11 cellular contexts compared by ENCODE assay signal in the genomic region with DNA sequence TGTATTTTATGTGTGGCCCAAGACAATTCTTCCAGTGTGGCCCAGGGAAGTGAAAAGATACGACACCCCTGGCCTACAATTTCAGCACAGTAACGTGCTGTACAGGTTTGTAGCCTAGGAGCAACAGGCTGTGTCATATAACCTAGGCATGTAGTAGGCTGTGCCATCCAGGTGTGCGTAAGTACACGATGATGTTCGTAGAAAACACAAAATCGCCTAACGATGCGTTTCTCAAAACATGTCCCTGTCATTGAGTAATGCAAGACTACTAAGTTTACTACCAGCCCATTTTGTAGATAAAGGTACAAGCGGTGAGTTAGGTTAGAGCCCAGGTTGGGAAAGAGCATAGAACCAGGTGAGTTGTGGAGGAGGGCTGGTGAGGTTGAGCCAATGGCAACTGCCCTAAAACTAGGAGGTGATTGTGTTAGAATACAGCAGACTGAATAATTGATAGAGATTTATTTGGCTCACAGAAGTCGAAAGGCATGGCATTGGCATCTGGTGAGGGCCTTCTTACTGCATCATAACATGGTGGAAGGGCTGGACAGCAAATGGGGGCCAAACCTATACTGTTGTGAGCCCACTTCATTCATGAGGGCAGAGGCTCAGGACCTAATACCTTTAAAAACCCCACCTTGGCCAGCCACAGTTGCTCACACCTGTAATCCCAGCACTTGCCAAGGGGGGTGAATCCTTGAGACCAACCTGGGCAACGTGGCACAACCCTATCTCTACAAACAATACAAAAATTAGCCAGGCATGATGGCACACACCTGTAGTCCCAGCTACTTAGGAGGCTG. TPM values are rescaled to one million over a fixed set of nuclear protein-coding genes. Genes with fewer than 3 reads are reported as not detected.
DNase-seq lines count a peak whose midpoint lies in the region; ATAC-seq and TF ChIP-seq lines count a peak whose summit lies in the region.
"Had no signal": no experiment of that assay in that cellular context is flagged by ENCODE, and none has a peak within 500 bp of the region (broad histone marks: within the 10 kb centered on the region; RNA-seq: fewer than 3 reads in every experiment).

No MANE protein-coding gene starts in this region.

- no peak for TF ChIP-seq CTCF in smooth muscle cell (IDR thresholded peaks at IDR 0.05; ENCODE audit: borderline replicate concordance, insufficient read depth, poor library complexity, severe bottlenecking)

- H3K4me3 Mint-ChIP-seq in T-helper 17 cell = peak overlapping the region; percentile 87
- H3K4me3 Mint-ChIP-seq in effector memory CD8-positive, alpha-beta T cell = peak overlapping the region in 1 of 2 donors; percentile 13

- no peak overlapping the region for H3K4me3 ChIP-seq in smooth muscle cell
- H3K4me3 ChIP-seq: vagina had no signal

- peak overlapping the region; percentile 100 for H3K27ac ChIP-seq in smooth muscle cell (ENCODE audit: low read depth)
- H3K27ac ChIP-seq: vagina had no signal

- H3K79me2 ChIP-seq in smooth muscle cell (ENCODE audit: low read depth) = peaks cover 29% of the 10 kb centered on the region

- no peak overlapping the region for H2AFZ ChIP-seq in smooth muscle cell (ENCODE audit: low read depth)

- peak overlapping the region; percentile 100 for H3K27ac Mint-ChIP-seq in T-helper 17 cell
- peak overlapping the region; percentile 44 to 100 for H3K27ac Mint-ChIP-seq in effector memory CD8-positive, alpha-beta T cell

- H3K4me2 ChIP-seq in smooth muscle cell = no peak overlapping the region

- H3K9ac ChIP-seq in smooth muscle cell (ENCODE audit: low read depth) = no peak overlapping the region

- no peaks in the 10 kb centered on the region for H3K9me3 Mint-ChIP-seq in effector memory CD8-positive, alpha-beta T cell

- peaks cover 51% of the 10 kb centered on the region for H3F3A ChIP-seq in smooth muscle cell (ENCODE audit: low read depth)

- peaks cover 22% of the 10 kb centered on the region for H3K36me3 ChIP-seq in smooth muscle cell (ENCODE audit: low read depth)

- H3K27me3 ChIP-seq in smooth muscle cell (ENCODE audit: low read depth) = no peaks in the 10 kb centered on the region
- H3K27me3 ChIP-seq: vagina had no signal

- no peak for ATAC-seq in T-helper 17 cell
- no peak for ATAC-seq in effector memory CD8-positive, alpha-beta T cell (replicated peaks)
- ATAC-seq in GM18909 (IDR thresholded peaks at IDR 0.05; ENCODE audit: poor library complexity, unreplicated experiment) = no peak
- ATAC-seq: PC-3 had no signal

- WGBS in smooth muscle cell (ENCODE audit: low lambda C conversion rate) = 96% methylated on average over 11 of the region's 11 CpGs

- peak; percentile 39 for DNase-seq in activated T-cell treated with anti-CD3 and anti-CD28 coated beads, Interleukin-2, amount 50 U/mL, for 1 hour
- DNase-seq in activated T-cell treated with anti-CD3 and anti-CD28 coated beads for 4 hours (no peak), T-helper 17 cell (no peak), smooth muscle cell (lab: John Stamatoyannopoulos, UW; ENCODE audit: unreplicated experiment) (no peak), pons (ENCODE audit: low spot score) (no peak), dermis blood vessel endothelial cell (no peak)
- peak in 2 of 3 experiments; percentile 18 to 28 for DNase-seq in effector memory CD8-positive, alpha-beta T cell
- DNase-seq: NCI-H1105 treated with DMSO at 0.1 percent for 48 hours, PC-3 had no signal

- peaks cover 39% of the 10 kb centered on the region for H3K4me1 Mint-ChIP-seq in T-helper 17 cell
- H3K4me1 Mint-ChIP-seq in effector memory CD8-positive, alpha-beta T cell (ENCODE audit: low read depth in 2 of 2) = peaks cover 26 to 29% of the 10 kb centered on the region in 2 donors

- peaks cover 13% of the 10 kb centered on the region for H3K4me1 ChIP-seq in smooth muscle cell (ENCODE audit: low read depth)

- peaks cover 4% of the 10 kb centered on the region for H3K27me3 Mint-ChIP-seq in T-helper 17 cell
- H3K27me3 Mint-ChIP-seq in effector memory CD8-positive, alpha-beta T cell = no peaks in the 10 kb centered on the region

- H3K9me3 ChIP-seq in T-helper 17 cell (ENCODE audit: control insufficient read depth, low read length, poor library complexity, severe bottlenecking) = no peaks in the 10 kb centered on the region
- no peaks in the 10 kb centered on the region for H3K9me3 ChIP-seq in smooth muscle cell (replicated peaks; ENCODE audit: low read depth)
- H3K9me3 ChIP-seq: vagina had no signal

- peaks cover 10% of the 10 kb centered on the region for H3K36me3 Mint-ChIP-seq in T-helper 17 cell (ENCODE audit: low read depth)
- peaks cover 76% of the 10 kb centered on the region for H3K36me3 Mint-ChIP-seq in effector memory CD8-positive, alpha-beta T cell (ENCODE audit: insufficient read depth)

- H4K20me1 ChIP-seq in smooth muscle cell (ENCODE audit: low read depth) = peaks cover 56% of the 10 kb centered on the region

RNA-seq across cellular contexts. Expression of a gene that starts 4.2 kb away (rescaled TPM):
- 1,000 to 10,000 TPM; 2,426 to 2,697 TPM for total RNA-seq in T-helper 17 cell
- total RNA-seq in smooth muscle cell = 300 and 360 TPM in 2 replicates
- polyA plus RNA-seq in smooth muscle cell = 1,301 and 1,372 TPM in 2 replicates
- 93.3 and 128 TPM in 2 replicates for total RNA-seq in dermis blood vessel endothelial cell

RNA-seq across cellular contexts. Expression of a gene that starts 19.2 kb away (rescaled TPM):
- total RNA-seq in T-helper 17 cell = not detected
- total RNA-seq in smooth muscle cell = not detected in 2 replicates
- polyA plus RNA-seq in smooth muscle cell = 1.2 TPM in 1 of 2 replicates, not detected in the other
- not detected in 2 replicates for total RNA-seq in dermis blood vessel endothelial cell
- total RNA-seq: PC-3, vagina had no signal

RNA-seq across cellular contexts. Expression of a gene that starts 41.5 kb away (rescaled TPM):
- total RNA-seq in T-helper 17 cell = 1 to 10 TPM in 1 of 2 donors, under 1 TPM in 1; 0.15 to 1.3 TPM
- 0.04 and 0.36 TPM in 2 replicates for total RNA-seq in smooth muscle cell
- 0.54 and 0.73 TPM in 2 replicates for polyA plus RNA-seq in smooth muscle cell
- 0.23 and 0.68 TPM in 2 replicates for total RNA-seq in dermis blood vessel endothelial cell

Comparison
In these comparisons a context has a peak if more than half of its experiments do, and no peak if none do; other contexts are left out.
1. DNase-seq: peak in activated T-cell treated with anti-CD3 and anti-CD28 coated beads, Interleukin-2, amount 50 U/mL, for 1 hour (single experiment) and effector memory CD8-positive, alpha-beta T cell (2 of 3); none in activated T-cell treated with anti-CD3 and anti-CD28 coated beads for 4 hours (single experiment), T-helper 17 cell (0 of 3), smooth muscle cell (single experiment), pons (single experiment) and dermis blood vessel endothelial cell (single experiment).